Comparison of ENCODE assay signal across 18 cellular contexts in the genomic region with DNA sequence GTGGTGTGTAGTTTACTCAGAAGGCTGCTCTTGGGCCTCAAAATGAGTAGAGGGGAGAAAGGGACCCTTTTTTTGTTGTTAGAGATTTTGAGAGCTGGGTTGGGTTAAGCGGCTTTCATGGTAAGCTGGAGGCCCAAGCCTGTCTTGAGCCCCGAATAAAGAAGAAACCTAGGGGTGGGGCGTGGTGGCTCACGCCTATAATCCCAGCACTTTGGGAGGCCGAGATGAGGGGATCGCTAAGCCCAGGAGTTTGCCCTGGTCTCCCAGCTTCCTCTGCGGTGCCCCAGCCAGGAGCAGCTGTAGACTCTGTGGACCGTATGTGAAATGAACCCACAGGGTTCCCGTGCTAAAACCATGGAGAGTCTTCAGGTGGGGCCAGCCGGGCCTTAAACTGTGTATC. TPM values are rescaled to one million over a fixed set of nuclear protein-coding genes. Genes with fewer than 3 reads are reported as not detected.
DNase-seq lines count a peak whose midpoint lies in the region; ATAC-seq and TF ChIP-seq lines count a peak whose summit lies in the region.
"Had no signal": no experiment of that assay in that cellular context is flagged by ENCODE, and none has a peak within 500 bp of the region (broad histone marks: within the 10 kb centered on the region; RNA-seq: fewer than 3 reads in every experiment).

No MANE protein-coding gene starts in this region.

- peaks cover 30% of the 10 kb centered on the region for H3K79me1 ChIP-seq in neuronal stem cell (ENCODE audit: low read depth, low read length)

- peaks cover 32% of the 10 kb centered on the region for H3K79me2 ChIP-seq in GM23338 (replicated peaks; ENCODE audit: insufficient read depth)

- H3K23ac ChIP-seq in neuronal stem cell (ENCODE audit: low read depth, low read length, poor library complexity) = no peak overlapping the region

- H3K4me2 ChIP-seq in GM23338 = no peak overlapping the region
- H3K4me2 ChIP-seq in neuronal stem cell (ENCODE audit: insufficient read depth, low read length, poor library complexity, severe bottlenecking) = no peak overlapping the region
- peak overlapping the region; percentile 4 for H3K4me2 ChIP-seq in skeletal muscle satellite cell (ENCODE audit: low read length)

- TF ChIP-seq CTCF in GM23338 (conservative IDR thresholded peaks at IDR 0.05; ENCODE audit: low read depth in 2 of 2) = no peak
- no peak for TF ChIP-seq CTCF in VCaP (conservative IDR thresholded peaks at IDR 0.05)

- H3K27ac ChIP-seq in GM23338 (ENCODE audit: low read depth) = 0 out of 2 replicates have a peak overlapping the region, but pooled peaks have one; percentile 1
- H3K27ac ChIP-seq in VCaP = peak overlapping the region; percentile 60; the same call in 1 of the 2 replicates
- H3K27ac ChIP-seq in neuronal stem cell (replicated peaks; ENCODE audit: low read length) = no peak overlapping the region

- H4K8ac ChIP-seq in neuronal stem cell (ENCODE audit: low read depth, low read length) = no peak overlapping the region

- H3K9me2 ChIP-seq in GM23338 (ENCODE audit: insufficient read depth) = no peaks in the 10 kb centered on the region

- no peak overlapping the region for H2BK5ac ChIP-seq in neuronal stem cell (ENCODE audit: low read length)

- H2BK120ac ChIP-seq in neuronal stem cell (ENCODE audit: low read depth, low read length) = no peak overlapping the region

- no peak overlapping the region for H3K18ac ChIP-seq in neuronal stem cell (ENCODE audit: low read length)

- no peaks in the 10 kb centered on the region for H3K4me1 ChIP-seq in GM23338 (ENCODE audit: insufficient read depth)
- peaks cover 0 to 3% of the 10 kb centered on the region in 2 donors for H3K4me1 ChIP-seq in neuronal stem cell (ENCODE audit: control insufficient read depth in 2 of 2, insufficient read depth in 1 of 2, low read depth in 1 of 2, low read length in 2 of 2)
- H3K4me1 ChIP-seq in skeletal muscle satellite cell (ENCODE audit: control insufficient read depth, insufficient read depth, low read length) = peaks cover 35% of the 10 kb centered on the region
- H3K4me1 ChIP-seq: HAP-1 had no signal

- H3K4ac ChIP-seq in neuronal stem cell (ENCODE audit: low read length) = no peak overlapping the region

- no peak overlapping the region for H3K4me3 ChIP-seq in GM23338
- H3K4me3 ChIP-seq in neuronal stem cell (ENCODE audit: low read length in 2 of 2) = no peak overlapping the region
- H3K4me3 ChIP-seq in skeletal muscle satellite cell (ENCODE audit: low read length) = no peak overlapping the region
- H3K4me3 ChIP-seq: HAP-1, MG63 had no signal

- no peak for ATAC-seq in GM23338
- ATAC-seq in GM18505 (IDR thresholded peaks at IDR 0.05; ENCODE audit: unreplicated experiment) = no peak

- TF ChIP-seq POLR2A in GM18505 (IDR thresholded peaks at IDR 0.05; ENCODE audit: borderline replicate concordance, extremely low read depth, insufficient read depth, insufficient read length) = no peak

- H2BK12ac ChIP-seq in neuronal stem cell (ENCODE audit: low read length) = no peak overlapping the region

- no CpG with 5 or more reads among the region's 10 CpGs for WGBS in neuronal stem cell (ENCODE audit: extremely low coverage in 2 of 2, insufficient read length in 2 of 2, insufficient replicate concordance in 1 of 2), 2 donors

- no peak overlapping the region for H3K14ac ChIP-seq in neuronal stem cell (ENCODE audit: low read length)

- H3K36me3 ChIP-seq in GM23338 (ENCODE audit: insufficient read depth) = no peaks in the 10 kb centered on the region
- peaks cover 4 to 5% of the 10 kb centered on the region in 2 donors for H3K36me3 ChIP-seq in neuronal stem cell (replicated peaks in 1 of 2; ENCODE audit: control insufficient read depth in 2 of 2, insufficient read depth in 2 of 2, low read length in 2 of 2)
- H3K36me3 ChIP-seq in skeletal muscle satellite cell (ENCODE audit: insufficient read depth, low read length) = no peaks in the 10 kb centered on the region
- H3K36me3 ChIP-seq: HAP-1, MG63 had no signal

- peaks cover 2% of the 10 kb centered on the region; the same call in 1 of the 3 replicates for H3K4me1 Mint-ChIP-seq in GM23338

- peak overlapping the region; percentile 96 for H2AK5ac ChIP-seq in neuronal stem cell (ENCODE audit: low read depth, low read length)

- DNase-seq in GM23338 (ENCODE audit: low spot score) (no peak), neuronal stem cell (ENCODE audit: low spot score) (no peak)
- DNase-seq in activated effector memory CD4-positive, alpha-beta T cell treated with anti-CD3 and anti-CD28 coated beads, Interleukin-2, amount 50 U/mL, for 16 hours = no peak
- DNase-seq in activated CD4-positive, alpha-beta T cell treated with anti-CD3 and anti-CD28 coated beads for 4 hours = no peak
- DNase-seq: C1 segment of cervical spinal cord; CD8-positive, alpha-beta memory T cell; DMS79 treated with DMSO at 0.1 percent for 48 hours; Kasumi-1; MG63; NCI-H1048; NCI-H1436 treated with DMSO at 0.1 percent for 48 hours; NCI-H2029; OCI-M1; SIG-M5 had no signal

- H3K9me3 ChIP-seq in neuronal stem cell (replicated peaks in 1 of 2; ENCODE audit: control insufficient read depth in 2 of 2, insufficient read depth in 1 of 2, low read depth in 1 of 2, low read length in 2 of 2) (peaks cover 0 to 2% of the 10 kb centered on the region in 2 donors), skeletal muscle satellite cell (replicated peaks; ENCODE audit: low read length) (no peaks in the 10 kb centered on the region)
- H3K9me3 ChIP-seq: HAP-1, MG63 had no signal

- H3K27me3 Mint-ChIP-seq in GM23338 (ENCODE audit: insufficient read depth, low read depth, poor library complexity) = peaks cover 17% of the 10 kb centered on the region
- H3K27me3 Mint-ChIP-seq: CD8-positive, alpha-beta memory T cell had no signal

- no peaks in the 10 kb centered on the region for H3F3A ChIP-seq in GM23338 (replicated peaks; ENCODE audit: low read depth)

- peaks cover 3% of the 10 kb centered on the region; the same call in 1 of the 3 replicates for H3K9me3 Mint-ChIP-seq in GM23338
- H3K9me3 Mint-ChIP-seq: CD8-positive, alpha-beta memory T cell had no signal

- H4K91ac ChIP-seq in neuronal stem cell (ENCODE audit: low read depth, low read length, poor library complexity) = no peak overlapping the region

- no peaks in the 10 kb centered on the region; the same call in 1 of the 2 replicates for H4K20me1 ChIP-seq in GM23338 (replicated peaks; ENCODE audit: insufficient read depth)

- no peak overlapping the region for H2BK15ac ChIP-seq in neuronal stem cell (ENCODE audit: low read length)

- no peak overlapping the region for H3K27ac Mint-ChIP-seq in GM23338

- H3K4me3 Mint-ChIP-seq in GM23338 = no peak overlapping the region
- H3K4me3 Mint-ChIP-seq: CD8-positive, alpha-beta memory T cell had no signal

- H2AFZ ChIP-seq in GM23338 = no peak overlapping the region
- no peak overlapping the region for H2AFZ ChIP-seq in neuronal stem cell (ENCODE audit: low read length)

- H3K27me3 ChIP-seq in GM23338 (ENCODE audit: insufficient read depth) (no peaks in the 10 kb centered on the region), neuronal stem cell (ENCODE audit: control insufficient read depth in 3 of 3, insufficient read depth in 3 of 3, low read depth in 1 of 3, low read length in 3 of 3) (no peaks in the 10 kb centered on the region), skeletal muscle satellite cell (ENCODE audit: control insufficient read depth, insufficient read depth, low read length) (no peaks in the 10 kb centered on the region)
- H3K27me3 ChIP-seq: MG63 had no signal

- H3K36me3 Mint-ChIP-seq in GM23338 (ENCODE audit: low read depth) = no peaks in the 10 kb centered on the region

- H3K9ac ChIP-seq in neuronal stem cell (ENCODE audit: low read depth, low read length, poor library complexity) = no peak overlapping the region
- no peak overlapping the region for H3K9ac ChIP-seq in skeletal muscle satellite cell (ENCODE audit: low read depth, low read length)

TF ChIP-seq in GM23338, 12 proteins besides CTCF, POLR2A, EP300 and RAD21 (continues in another document):
- no peak for TF ChIP-seq JUNB (IDR thresholded peaks at IDR 0.05; ENCODE audit: unreplicated experiment)
- TF ChIP-seq REST (IDR thresholded peaks at IDR 0.05; ENCODE audit: unreplicated experiment) = no peak
- no peak for TF ChIP-seq NANOG (IDR thresholded peaks at IDR 0.05; ENCODE audit: borderline replicate concordance)
- TF ChIP-seq ZNF114 (CRISPR knock-in tag; IDR thresholded peaks at IDR 0.05) = no peak
- TF ChIP-seq POLR2AphosphoS5 (IDR thresholded peaks at IDR 0.05; ENCODE audit: low read depth) = no peak
- TF ChIP-seq CREB1 (CRISPR knock-in tag; IDR thresholded peaks at IDR 0.05; ENCODE audit: low read depth) = no peak
- no peak for TF ChIP-seq STAT1 (IDR thresholded peaks at IDR 0.05; ENCODE audit: unreplicated experiment)

RNA-seq across cellular contexts. Expression of gene KDM4B, which starts 56.1 kb away (rescaled TPM):
- total RNA-seq in GM23338 (2014; rRNA removed; shearing (Covaris generic)) = 27.6 and 35.7 TPM in 2 replicates
- polyA plus RNA-seq in GM23338 (2016; fragmentation: Nextera tagmentation; extraction: Ambion mirVana) = 8.7 and 9.1 TPM in 2 replicates
- 17.8 TPM for polyA plus RNA-seq in neuronal stem cell (2013, experiment 1 of 2)
- 18.4 TPM for polyA plus RNA-seq in neuronal stem cell (2013, experiment 2 of 2)
- total RNA-seq in skeletal muscle satellite cell (2012; rRNA removed) = 18.0 and 18.8 TPM in 2 replicates
